In genomic region chrX:131402124-131402811, GRCh38 we compare ENCODE assay signal across 2 cellular contexts.
TF ChIP-seq lines count a peak whose summit lies in the region.

No MANE protein-coding gene starts in this region.

TF ChIP-seq in A549, 52 proteins besides CTCF, POLR2A, EP300 and RAD21 (continued from another document):
- no peak for TF ChIP-seq E2F6 (IDR thresholded peaks at IDR 0.05; ENCODE audit: borderline replicate concordance, low read depth)
- no peak for TF ChIP-seq CEBPB (IDR thresholded peaks at IDR 0.05)
- TF ChIP-seq HOXA7 (CRISPR knock-in tag; IDR thresholded peaks at IDR 0.05): no peak
- no peak for TF ChIP-seq ESRRA (IDR thresholded peaks at IDR 0.05; ENCODE audit: borderline replicate concordance, low read length)

TF ChIP-seq in K562, 482 proteins besides CTCF, POLR2A, EP300 and RAD21 (continued from another document):
- TF ChIP-seq ZBTB33 (CRISPR knock-in tag; IDR thresholded peaks at IDR 0.05) (no peak), MNT (conservative IDR thresholded peaks at IDR 0.05) (no peak), PHF21A (IDR thresholded peaks at IDR 0.05; ENCODE audit: borderline replicate concordance, low read depth) (no peak), FOXP1 (CRISPR knock-in tag; IDR thresholded peaks at IDR 0.05) (no peak), HMGXB4 (CRISPR knock-in tag; IDR thresholded peaks at IDR 0.05) (no peak)
